In genomic region chr10:88064608-88065383, GRCh38 we compare ENCODE assay signal across 9 cellular contexts.
DNase-seq lines count a peak whose midpoint lies in the region; ATAC-seq lines count a peak whose summit lies in the region.
"Had no signal": no experiment of that assay in that cellular context is flagged by ENCODE, and none has a peak within 500 bp of the region (broad histone marks: within the 10 kb centered on the region; RNA-seq: fewer than 3 reads in every experiment).

No MANE protein-coding gene starts in this region.

- H3K27ac Mint-ChIP-seq in activated naive CD4-positive, alpha-beta T cell treated with anti-CD3 and anti-CD28 coated beads, Interleukin-2, amount 50 U/mL, for 24 hours, result peak overlapping the region; percentile 66
- H3K27ac Mint-ChIP-seq in naive B cell, result peak overlapping the region in 2 of 6 donors; percentile 5 to 36

- no peaks in the 10 kb centered on the region for H3K79me2 ChIP-seq in Karpas-422 (ENCODE audit: low read length)

- H3K27me3 ChIP-seq in Karpas-422 (ENCODE audit: low read length), result no peaks in the 10 kb centered on the region

- in situ Hi-C loops in G401 (cut with HindIII; ENCODE audit: low sequenced_read_pairs), result no loop called here

- no peak overlapping the region for H3K4me2 ChIP-seq in Karpas-422 (ENCODE audit: low read depth, low read length, poor library complexity, severe bottlenecking)

- peak overlapping the region; percentile 97; the same call in 1 of the 2 replicates for H3K27ac ChIP-seq in Karpas-422 (ENCODE audit: low read length)

- H3K9me3 ChIP-seq in Karpas-422 (ENCODE audit: low read length), result no peaks in the 10 kb centered on the region

- H3K4me3 ChIP-seq in Karpas-422 (ENCODE audit: low read length), result no peak overlapping the region

- peak overlapping the region; percentile 19 for H3K4me3 Mint-ChIP-seq in activated naive CD4-positive, alpha-beta T cell treated with anti-CD3 and anti-CD28 coated beads, Interleukin-2, amount 50 U/mL, for 24 hours
- peak overlapping the region in 5 of 8 donors; percentile 22 to 77 (median 46) for H3K4me3 Mint-ChIP-seq in naive B cell

- H3K4me1 ChIP-seq in Karpas-422 (ENCODE audit: low read length), result peaks cover 66% of the 10 kb centered on the region

- ATAC-seq in GM18499 (IDR thresholded peaks at IDR 0.05; ENCODE audit: insufficient read depth, unreplicated experiment), result peak; percentile 47
- peak; percentile 59 for ATAC-seq in GM21717 (IDR thresholded peaks at IDR 0.05; ENCODE audit: unreplicated experiment)
- no peak for ATAC-seq in naive B cell (ENCODE audit: low read depth in 2 of 2)

- DNase-seq in Karpas-422 (no peak), naive B cell (no peak), G401 (ENCODE audit: low spot score) (no peak), NCI-H82 treated with DMSO at 0.1 percent for 48 hours (lab: John Stamatoyannopoulos, UW; ENCODE audit: unreplicated experiment) (no peak), foreskin melanocyte (no peak)
- DNase-seq: natural killer cell had no signal

- H3K9me3 Mint-ChIP-seq in activated naive CD4-positive, alpha-beta T cell treated with anti-CD3 and anti-CD28 coated beads, Interleukin-2, amount 50 U/mL, for 24 hours, result peaks cover 9% of the 10 kb centered on the region
- H3K9me3 Mint-ChIP-seq in naive B cell, result peaks cover 0 to 12% (median 5%) of the 10 kb centered on the region in 7 donors

- no peaks in the 10 kb centered on the region for H3K36me3 ChIP-seq in Karpas-422 (ENCODE audit: insufficient read depth, low read length)

- H3K4me1 Mint-ChIP-seq in activated naive CD4-positive, alpha-beta T cell treated with anti-CD3 and anti-CD28 coated beads, Interleukin-2, amount 50 U/mL, for 24 hours, result peaks cover 75% of the 10 kb centered on the region
- H3K4me1 Mint-ChIP-seq in naive B cell, result peaks cover 63 to 68% (median 65%) of the 10 kb centered on the region in 3 donors

- 0 out of 2 replicates have a peak overlapping the region, but pooled peaks have one; percentile 59 for H3K9ac ChIP-seq in Karpas-422 (ENCODE audit: low read length)

- no peaks in the 10 kb centered on the region for H3K36me3 Mint-ChIP-seq in activated naive CD4-positive, alpha-beta T cell treated with anti-CD3 and anti-CD28 coated beads, Interleukin-2, amount 50 U/mL, for 24 hours
- peaks cover 0 to 9% of the 10 kb centered on the region in 2 donors for H3K36me3 Mint-ChIP-seq in naive B cell

- H4K20me1 ChIP-seq in Karpas-422 (ENCODE audit: insufficient read depth, low read depth, low read length), result no peaks in the 10 kb centered on the region

- no peak overlapping the region for H2AFZ ChIP-seq in Karpas-422 (ENCODE audit: low read length)

- no peaks in the 10 kb centered on the region for H3K9me2 ChIP-seq in Karpas-422 (replicated peaks; ENCODE audit: insufficient read depth, low read length)

- no peaks in the 10 kb centered on the region for H3K27me3 Mint-ChIP-seq in activated naive CD4-positive, alpha-beta T cell treated with anti-CD3 and anti-CD28 coated beads, Interleukin-2, amount 50 U/mL, for 24 hours
- no peaks in the 10 kb centered on the region for H3K27me3 Mint-ChIP-seq in naive B cell

Comparison
In these comparisons a context has a peak if more than half of its experiments do, and no peak if none do; other contexts are left out.
1. ATAC-seq: peak in GM18499 (single experiment) and GM21717 (single experiment); none in naive B cell (0 of 2).